Comparison of ENCODE assay signal across 19 cellular contexts in the genomic region with DNA sequence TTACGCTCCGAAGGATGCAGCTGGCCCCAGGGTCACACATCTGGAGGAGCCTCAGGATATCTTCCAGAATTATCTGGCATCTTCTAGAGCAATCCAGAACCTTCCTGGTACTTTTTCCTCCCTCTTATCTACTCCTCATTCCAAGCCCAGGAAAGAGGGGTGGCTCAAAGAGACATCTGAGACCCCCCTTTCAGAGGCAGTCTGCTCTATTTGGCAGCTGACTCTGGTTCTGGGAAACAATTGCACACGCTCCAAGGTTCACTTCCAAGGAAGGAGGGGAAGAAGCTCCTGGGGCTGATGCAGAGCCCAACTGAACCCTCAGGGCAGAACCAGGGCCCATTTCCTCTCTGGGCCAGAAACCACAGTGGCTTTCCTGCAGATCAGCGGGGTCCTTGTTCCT. TPM values are rescaled to one million over a fixed set of nuclear protein-coding genes. Genes with fewer than 3 reads are reported as not detected.
DNase-seq lines count a peak whose midpoint lies in the region; ATAC-seq and TF ChIP-seq lines count a peak whose summit lies in the region.
"Had no signal": no experiment of that assay in that cellular context is flagged by ENCODE, and none has a peak within 500 bp of the region (broad histone marks: within the 10 kb centered on the region; RNA-seq: fewer than 3 reads in every experiment).

No MANE protein-coding gene starts in this region.

- DNase-seq in NCI-H446 treated with DMSO at 0.1 percent for 48 hours (lab: John Stamatoyannopoulos, UW) = peak; percentile 36
- no peak for DNase-seq in neural crest cell (ENCODE audit: low read depth, low spot score)
- no peak for DNase-seq in transverse colon
- DNase-seq in cerebellar cortex (ENCODE audit: low spot score) = no peak
- DNase-seq in NCI-H748 treated with DMSO at 0.1 percent for 48 hours (lab: John Stamatoyannopoulos, UW) = no peak
- DNase-seq: CD4-positive, alpha-beta memory T cell; COR-L47; DMS153; DND-41; GDM1; H9 had no signal

- H3K27ac ChIP-seq in BLaER1 (no peak overlapping the region), cingulate gyrus (ENCODE audit: low read depth, low read length) (peak overlapping the region; percentile 19), transverse colon (no peak overlapping the region)
- H3K27ac ChIP-seq: 22Rv1 had no signal

- no peaks in the 10 kb centered on the region for H3K9me3 Mint-ChIP-seq in neural crest cell
- H3K9me3 Mint-ChIP-seq: CD4-positive, alpha-beta memory T cell; GM23338; H9 had no signal

- peak overlapping the region; percentile 80 for H3K4me2 ChIP-seq in BLaER1
- H3K4me2 ChIP-seq: GM23338 had no signal

- in situ Hi-C loops in transverse colon (cut with MboI; ENCODE audit: low pct_ligation_motif_present in 1 of 4, low pct_unique_long_range_greater_than_20kb in 1 of 4, low sequenced_read_pairs in 3 of 4) = no loop called here

- peaks cover 13% of the 10 kb centered on the region for H3K27me3 ChIP-seq in BLaER1
- peaks cover 12% of the 10 kb centered on the region for H3K27me3 ChIP-seq in transverse colon

- H3K9me3 ChIP-seq in BLaER1 (no peaks in the 10 kb centered on the region), transverse colon (no peaks in the 10 kb centered on the region)

- peak overlapping the region; percentile 62 for H3K27ac Mint-ChIP-seq in neural crest cell (ENCODE audit: unreplicated experiment)
- H3K27ac Mint-ChIP-seq: B cell; CD4-positive, alpha-beta memory T cell; GM23338; H9 had no signal

- TF ChIP-seq CTCF in neural crest cell (conservative IDR thresholded peaks at IDR 0.05) = no peak
- no peak for TF ChIP-seq CTCF in transverse colon (IDR thresholded peaks at IDR 0.05)

- 68% methylated on average over 4 of the region's 4 CpGs; no CpG with 5 or more reads in 1 of the 2 donors for WGBS in transverse colon (ENCODE audit: low coverage in 1 of 2), 2 donors

- H3K9ac ChIP-seq in BLaER1 = peak overlapping the region; percentile 34; the same call in 1 of the 2 replicates

- ATAC-seq in GM19023 (IDR thresholded peaks at IDR 0.05; ENCODE audit: unreplicated experiment) = no peak
- ATAC-seq: GM12878, GM23338, HCT116 had no signal

- TF ChIP-seq POLR2A in transverse colon (IDR thresholded peaks at IDR 0.05) = no peak

- H3K27me3 Mint-ChIP-seq in neural crest cell (ENCODE audit: low read depth) = peaks cover 32% of the 10 kb centered on the region

- H3K4me3 ChIP-seq in BLaER1 (no peak overlapping the region), transverse colon (no peak overlapping the region)
- H3K4me3 ChIP-seq: GM12878, GM23338 had no signal

- peaks cover 6% of the 10 kb centered on the region; the same call in 1 of the 2 replicates for H4K20me1 ChIP-seq in BLaER1

- H3K36me3 Mint-ChIP-seq in neural crest cell (ENCODE audit: low read depth) = no peaks in the 10 kb centered on the region
- H3K36me3 Mint-ChIP-seq: CD4-positive, alpha-beta memory T cell had no signal

- no peak for TF ChIP-seq EP300 in transverse colon (IDR thresholded peaks at IDR 0.05; ENCODE audit: low read depth)

- H3K4me1 Mint-ChIP-seq in neural crest cell = peaks cover 9% of the 10 kb centered on the region
- H3K4me1 Mint-ChIP-seq: B cell; CD4-positive, alpha-beta memory T cell had no signal

- H3K4me1 ChIP-seq in BLaER1 (peaks cover 80% of the 10 kb centered on the region), transverse colon (no peaks in the 10 kb centered on the region)

- H3K4me3 Mint-ChIP-seq in neural crest cell = no peak overlapping the region
- H3K4me3 Mint-ChIP-seq: B cell; CD4-positive, alpha-beta memory T cell; GM23338; H9 had no signal

- H3K36me3 ChIP-seq in BLaER1 (no peaks in the 10 kb centered on the region), transverse colon (no peaks in the 10 kb centered on the region)

- intact Hi-C loops in transverse colon (cut with DNase I; ENCODE audit: low total_unique reads) = no loop called here

RNA-seq across cellular contexts. Expression of a gene that starts 14.9 kb away (rescaled TPM):
- total RNA-seq in neural crest cell (0.19 and 0.50 TPM in 2 replicates), transverse colon (10 to 100 TPM in 2 of 4 donors, 1 to 10 TPM in 2; 3.4 to 54.6 (median 7.3) TPM)
- total RNA-seq: B cell; CD4-positive, alpha-beta memory T cell; GM12878 had no signal
